In genomic region chr4:110567266-110567665, GRCh38 we compare ENCODE assay signal across 8 cellular contexts. TPM values are rescaled to one million over a fixed set of nuclear protein-coding genes. Genes with fewer than 3 reads are reported as not detected.
"Had no signal": no experiment of that assay in that cellular context is flagged by ENCODE, and none has a peak within 500 bp of the region (broad histone marks: within the 10 kb centered on the region; RNA-seq: fewer than 3 reads in every experiment).

No MANE protein-coding gene starts in this region.

- H3K9me3 Mint-ChIP-seq: H9 had no signal

- ATAC-seq: K562 had no signal

- DNase-seq: GM23248, GOT3, H9, HCEC 1CT, IMR-90, KG1 had no signal

- H3K27ac Mint-ChIP-seq: H9 had no signal

- FAIRE-seq: HTR-8/SVneo, K562 had no signal

- H3K4me3 Mint-ChIP-seq: H9 had no signal

RNA-seq across cellular contexts. Expression of gene PITX2, which starts 55.6 kb away (rescaled TPM):
- total RNA-seq: K562 had no signal
